ENCODE assay signal across 1 cellular context in the genomic region with DNA sequence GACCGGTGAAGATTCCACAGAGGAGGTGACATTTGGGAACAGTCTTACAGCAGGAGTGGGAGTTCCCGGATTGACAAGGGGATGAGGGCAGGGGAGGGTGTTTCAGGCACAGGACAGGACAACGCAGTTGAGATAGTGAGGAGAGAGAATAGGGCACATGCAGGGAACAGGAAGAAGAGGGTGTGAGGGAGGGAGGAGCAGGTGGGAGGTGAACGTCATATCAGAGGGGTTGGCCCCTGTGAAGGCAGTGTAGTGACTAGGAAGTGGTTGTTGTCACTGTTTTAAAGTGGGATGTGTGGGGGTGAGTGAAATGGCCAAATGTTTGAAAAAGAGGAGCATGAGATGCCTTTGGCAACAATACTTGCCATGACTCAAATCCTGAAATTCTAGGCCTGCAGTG.
TF ChIP-seq lines count a peak whose summit lies in the region.

No MANE protein-coding gene starts in this region.

TF ChIP-seq in WTC11, 78 proteins besides CTCF, POLR2A, EP300 and RAD21 (continued from another document):
- TF ChIP-seq, protein P1, sequence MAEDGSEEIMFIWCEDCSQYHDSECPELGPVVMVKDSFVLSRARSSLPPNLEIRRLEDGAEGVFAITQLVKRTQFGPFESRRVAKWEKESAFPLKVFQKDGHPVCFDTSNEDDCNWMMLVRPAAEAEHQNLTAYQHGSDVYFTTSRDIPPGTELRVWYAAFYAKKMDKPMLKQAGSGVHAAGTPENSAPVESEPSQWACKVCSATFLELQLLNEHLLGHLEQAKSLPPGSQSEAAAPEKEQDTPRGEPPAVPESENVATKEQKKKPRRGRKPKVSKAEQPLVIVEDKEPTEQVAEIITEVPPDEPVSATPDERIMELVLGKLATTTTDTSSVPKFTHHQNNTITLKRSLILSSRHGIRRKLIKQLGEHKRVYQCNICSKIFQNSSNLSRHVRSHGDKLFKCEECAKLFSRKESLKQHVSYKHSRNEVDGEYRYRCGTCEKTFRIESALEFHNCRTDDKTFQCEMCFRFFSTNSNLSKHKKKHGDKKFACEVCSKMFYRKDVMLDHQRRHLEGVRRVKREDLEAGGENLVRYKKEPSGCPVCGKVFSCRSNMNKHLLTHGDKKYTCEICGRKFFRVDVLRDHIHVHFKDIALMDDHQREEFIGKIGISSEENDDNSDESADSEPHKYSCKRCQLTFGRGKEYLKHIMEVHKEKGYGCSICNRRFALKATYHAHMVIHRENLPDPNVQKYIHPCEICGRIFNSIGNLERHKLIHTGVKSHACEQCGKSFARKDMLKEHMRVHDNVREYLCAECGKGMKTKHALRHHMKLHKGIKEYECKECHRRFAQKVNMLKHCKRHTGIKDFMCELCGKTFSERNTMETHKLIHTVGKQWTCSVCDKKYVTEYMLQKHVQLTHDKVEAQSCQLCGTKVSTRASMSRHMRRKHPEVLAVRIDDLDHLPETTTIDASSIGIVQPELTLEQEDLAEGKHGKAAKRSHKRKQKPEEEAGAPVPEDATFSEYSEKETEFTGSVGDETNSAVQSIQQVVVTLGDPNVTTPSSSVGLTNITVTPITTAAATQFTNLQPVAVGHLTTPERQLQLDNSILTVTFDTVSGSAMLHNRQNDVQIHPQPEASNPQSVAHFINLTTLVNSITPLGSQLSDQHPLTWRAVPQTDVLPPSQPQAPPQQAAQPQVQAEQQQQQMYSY (CRISPR knock-in tag; IDR thresholded peaks at IDR 0.05) = no peak
- TF ChIP-seq NR1H2 (CRISPR knock-in tag; IDR thresholded peaks at IDR 0.05) (no peak), EMX1 (CRISPR knock-in tag; IDR thresholded peaks at IDR 0.05) (no peak)
- TF ChIP-seq, protein P2, sequence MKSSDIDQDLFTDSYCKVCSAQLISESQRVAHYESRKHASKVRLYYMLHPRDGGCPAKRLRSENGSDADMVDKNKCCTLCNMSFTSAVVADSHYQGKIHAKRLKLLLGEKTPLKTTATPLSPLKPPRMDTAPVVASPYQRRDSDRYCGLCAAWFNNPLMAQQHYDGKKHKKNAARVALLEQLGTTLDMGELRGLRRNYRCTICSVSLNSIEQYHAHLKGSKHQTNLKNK (CRISPR knock-in tag; IDR thresholded peaks at IDR 0.05) = no peak
